In genomic region chr16:9102943-9103342, GRCh38 we compare ENCODE assay signal across 15 cellular contexts. TPM values are rescaled to one million over a fixed set of nuclear protein-coding genes. Genes with fewer than 3 reads are reported as not detected.
A peak's percentile ranks its signal among the peaks of the same experiment; 100 is the strongest.
DNase-seq lines count a peak whose midpoint lies in the region; ATAC-seq and TF ChIP-seq lines count a peak whose summit lies in the region.
"Had no signal": no experiment of that assay in that cellular context is flagged by ENCODE, and none has a peak within 500 bp of the region (broad histone marks: within the 10 kb centered on the region; RNA-seq: fewer than 3 reads in every experiment).

No MANE protein-coding gene starts in this region.

- H4K20me1 ChIP-seq in BLaER1 treated with 17β-estradiol and CSF1 and Interleukin-3, amounts not matched to agents 10 nM and 100 nM = peaks cover 100% of the 10 kb centered on the region in 11 experiments

- TF ChIP-seq POLR2A in suprapubic skin (IDR thresholded peaks at IDR 0.05) = no peak

- peak overlapping the region in 3 of 4 donors; percentile 31 to 69 (median 66) for H3K4me3 Mint-ChIP-seq in IgD-negative memory B cell
- peak overlapping the region; percentile 60 for H3K4me3 Mint-ChIP-seq in activated naive CD8-positive, alpha-beta T cell treated with anti-CD3 and anti-CD28 coated beads for 36 hours
- peak overlapping the region; percentile 63 to 84 (median 74) for H3K4me3 Mint-ChIP-seq in naive thymus-derived CD8-positive, alpha-beta T cell

- no peaks in the 10 kb centered on the region for H3K9me3 ChIP-seq in BLaER1 treated with 17β-estradiol and CSF1 and Interleukin-3, amounts not matched to agents 10 nM and 100 nM (replicated peaks in 1 of 11)
- no peaks in the 10 kb centered on the region for H3K9me3 ChIP-seq in suprapubic skin

- H3K4me1 ChIP-seq in BLaER1 treated with 17β-estradiol and CSF1 and Interleukin-3, amounts not matched to agents 10 nM and 100 nM = peaks cover 55 to 100% (median 68%) of the 10 kb centered on the region in 10 experiments
- peaks cover 86% of the 10 kb centered on the region for H3K4me1 ChIP-seq in suprapubic skin

- H3K27me3 Mint-ChIP-seq in IgD-negative memory B cell = no peaks in the 10 kb centered on the region
- no peaks in the 10 kb centered on the region for H3K27me3 Mint-ChIP-seq in activated naive CD8-positive, alpha-beta T cell treated with anti-CD3 and anti-CD28 coated beads for 36 hours
- no peaks in the 10 kb centered on the region for H3K27me3 Mint-ChIP-seq in naive thymus-derived CD8-positive, alpha-beta T cell

- no peak overlapping the region for H3K4me3 ChIP-seq in BLaER1 treated with 17β-estradiol and CSF1 and Interleukin-3, amounts not matched to agents 10 nM and 100 nM
- no peak overlapping the region for H3K4me3 ChIP-seq in suprapubic skin

- WGBS in suprapubic skin = 89% methylated on average over 13 of the region's 13 CpGs

- peaks cover 93 to 100% (median 99%) of the 10 kb centered on the region in 11 experiments for H3K36me3 ChIP-seq in BLaER1 treated with 17β-estradiol and CSF1 and Interleukin-3, amounts not matched to agents 10 nM and 100 nM
- H3K36me3 ChIP-seq in suprapubic skin = peaks cover 26% of the 10 kb centered on the region

- peak overlapping the region in 9 of 11 experiments; percentile 4 to 49 (median 35); a peak in 14 of 22 replicates for H3K27ac ChIP-seq in BLaER1 treated with 17β-estradiol and CSF1 and Interleukin-3, amounts not matched to agents 10 nM and 100 nM
- H3K27ac ChIP-seq in suprapubic skin = no peak overlapping the region
- H3K27ac ChIP-seq: KMS-11, RWPE1 had no signal

- POLR2A ChIA-PET in naive thymus-derived CD8-positive, alpha-beta T cell (lab: Charles Lee) = interaction anchor here (0.9 to 4.7 kb wide), 3 partner anchors 11 to 139 kb away, joined by 3 to 68 read pairs (median 3); partner anchors contain the start of genes HAPSTR1 and USP7

- H3K9ac ChIP-seq in BLaER1 treated with 17β-estradiol and CSF1 and Interleukin-3, amounts not matched to agents 10 nM and 100 nM = no peak overlapping the region
- H3K9ac ChIP-seq: KMS-11 had no signal

- no peak for TF ChIP-seq CTCF in suprapubic skin (IDR thresholded peaks at IDR 0.05)

- TF ChIP-seq EP300 in suprapubic skin (IDR thresholded peaks at IDR 0.05) = no peak

- H3K27me3 ChIP-seq in BLaER1 treated with 17β-estradiol and CSF1 and Interleukin-3, amounts not matched to agents 10 nM and 100 nM = no peaks in the 10 kb centered on the region
- no peaks in the 10 kb centered on the region for H3K27me3 ChIP-seq in suprapubic skin

- peak overlapping the region in 2 of 3 donors; percentile 67 to 73 for H3K27ac Mint-ChIP-seq in IgD-negative memory B cell
- H3K27ac Mint-ChIP-seq in activated naive CD8-positive, alpha-beta T cell treated with anti-CD3 and anti-CD28 coated beads for 36 hours = peak overlapping the region; percentile 92
- H3K27ac Mint-ChIP-seq in naive thymus-derived CD8-positive, alpha-beta T cell = peak overlapping the region; percentile 15 to 92 (median 83)

- no peak for DNase-seq in activated naive CD8-positive, alpha-beta T cell treated with anti-CD3 and anti-CD28 coated beads for 36 hours
- peak in 3 of 10 donors; percentile 36 to 50 (median 49) for DNase-seq in naive thymus-derived CD8-positive, alpha-beta T cell
- no peak for DNase-seq in AG08395 (ENCODE audit: low spot score)
- no peak for DNase-seq in suprapubic skin (ENCODE audit: low spot score in 2 of 2)
- DNase-seq: NCI-H187; NCI-H526 treated with DMSO at 0.1 percent for 48 hours; stimulated activated CD4-positive, alpha-beta T cell treated with anti-CD3 and anti-CD28 coated beads, Interleukin-4, amount 100 ng/mL, for 4 hours; stimulated activated naive CD4-positive, alpha-beta T cell treated with Interleukin-2 at 50 U/mL for 16 hours; T1000 had no signal

- peaks cover 11% of the 10 kb centered on the region for H3K36me3 Mint-ChIP-seq in IgD-negative memory B cell
- peaks cover 93% of the 10 kb centered on the region for H3K36me3 Mint-ChIP-seq in activated naive CD8-positive, alpha-beta T cell treated with anti-CD3 and anti-CD28 coated beads for 36 hours
- H3K36me3 Mint-ChIP-seq in naive thymus-derived CD8-positive, alpha-beta T cell = peaks cover 13 to 96% (median 51%) of the 10 kb centered on the region in 3 donors

- H3K9me3 Mint-ChIP-seq in IgD-negative memory B cell = no peaks in the 10 kb centered on the region
- no peaks in the 10 kb centered on the region for H3K9me3 Mint-ChIP-seq in activated naive CD8-positive, alpha-beta T cell treated with anti-CD3 and anti-CD28 coated beads for 36 hours
- H3K9me3 Mint-ChIP-seq in naive thymus-derived CD8-positive, alpha-beta T cell = no peaks in the 10 kb centered on the region

- peak overlapping the region in 10 of 11 experiments; percentile 1 to 97 (median 44); a peak in 15 of 22 replicates for H3K4me2 ChIP-seq in BLaER1 treated with 17β-estradiol and CSF1 and Interleukin-3, amounts not matched to agents 10 nM and 100 nM
- H3K4me2 ChIP-seq: KMS-11 had no signal

- peaks cover 78 to 79% (median 78%) of the 10 kb centered on the region in 3 donors for H3K4me1 Mint-ChIP-seq in IgD-negative memory B cell
- H3K4me1 Mint-ChIP-seq in activated naive CD8-positive, alpha-beta T cell treated with anti-CD3 and anti-CD28 coated beads for 36 hours = peaks cover 87% of the 10 kb centered on the region
- H3K4me1 Mint-ChIP-seq in naive thymus-derived CD8-positive, alpha-beta T cell = peaks cover 55 to 99% (median 95%) of the 10 kb centered on the region in 4 donors

- ATAC-seq in naive thymus-derived CD8-positive, alpha-beta T cell = peak; percentile 67 to 78
- ATAC-seq in GM18520 (IDR thresholded peaks at IDR 0.05; ENCODE audit: unreplicated experiment) (no peak), GM18498 (IDR thresholded peaks at IDR 0.05; ENCODE audit: unreplicated experiment) (no peak)

RNA-seq across cellular contexts. Expression of gene HAPSTR1, which starts 11.5 kb away (rescaled TPM):
- 20.2 TPM for polyA plus RNA-seq in IgD-negative memory B cell
- 10 to 100 TPM; 64.5 to 65.5 TPM for total RNA-seq in activated naive CD8-positive, alpha-beta T cell treated with anti-CD3 and anti-CD28 coated beads for 36 hours
- 100 to 1,000 TPM in 1 of 2 experiments, 10 to 100 TPM in 1; 94.1 to 102 TPM for total RNA-seq in naive thymus-derived CD8-positive, alpha-beta T cell
- 10 to 100 TPM in 2 of 3 donors, 1 to 10 TPM in 1; 9.9 to 16.5 (median 10.6) TPM for polyA plus RNA-seq in naive thymus-derived CD8-positive, alpha-beta T cell
- 10 to 100 TPM; 40.4 to 52.7 (median 47.4) TPM for total RNA-seq in suprapubic skin

Comparison
In these comparisons a context has a peak if more than half of its experiments do, and no peak if none do; other contexts are left out.
1. ATAC-seq: peak in naive thymus-derived CD8-positive, alpha-beta T cell (2 of 2); none in GM18520 (single experiment) and GM18498 (single experiment).
2. Peak in every context shown above with its lines, with median percentiles within 50 percentile points of each other: H3K27ac Mint-ChIP-seq and H3K4me3 Mint-ChIP-seq.